In genomic region chr17:57908278-57908677, GRCh38 we compare ENCODE assay signal across 21 cellular contexts.
"Had no signal": no experiment of that assay in that cellular context is flagged by ENCODE, and none has a peak within 500 bp of the region (broad histone marks: within the 10 kb centered on the region; RNA-seq: fewer than 3 reads in every experiment).

No MANE protein-coding gene starts in this region.

- H2AFZ ChIP-seq: hepatocyte, parathyroid adenoma had no signal

- H3K4me3 Mint-ChIP-seq: activated T-cell treated with anti-CD3 and anti-CD28 coated beads, Interleukin-2, amount 50 U/mL, for 72 hours; natural killer cell had no signal

- H3K36me3 ChIP-seq: ascending aorta, gastrocnemius medialis, lower lobe of right lung, tibial nerve, uterus had no signal

- H3K9me3 ChIP-seq: ascending aorta, gastrocnemius medialis, lower lobe of right lung, tibial nerve, uterus had no signal

- H3K27ac ChIP-seq: ascending aorta, hepatocyte, lower lobe of right lung, parathyroid adenoma, uterus had no signal

- H3K4me1 ChIP-seq: parathyroid adenoma had no signal

- H3K9ac ChIP-seq: parathyroid adenoma had no signal

- H3K27me3 ChIP-seq: ascending aorta, gastrocnemius medialis, hepatocyte, tibial nerve, uterus had no signal

- H3K4me3 ChIP-seq: ascending aorta, gastrocnemius medialis, hepatocyte, lower lobe of right lung, tibial nerve, uterus had no signal

- ATAC-seq: activated T-cell treated with anti-CD3 and anti-CD28 coated beads, Interleukin-2, amount 50 U/mL, for 72 hours; gastrocnemius medialis; left colon; lower lobe of right lung; natural killer cell had no signal

- H3K36me3 Mint-ChIP-seq: natural killer cell had no signal

- DNase-seq: activated CD4-positive, alpha-beta T cell treated with anti-CD3 and anti-CD28 coated beads, Interleukin-2, amount 50 U/mL, for 4 hours; activated effector memory CD4-positive, alpha-beta T cell treated with anti-CD3 and anti-CD28 coated beads, Interleukin-2, amount 50 U/mL, for 16 hours; activated naive CD4-positive, alpha-beta T cell treated with anti-CD3 and anti-CD28 coated beads, Interleukin-2, amount 50 U/mL, for 16 hours; activated T-cell treated with anti-CD3 and anti-CD28 coated beads, Interleukin-2, amount 50 U/mL, for 72 hours; cortex of kidney; effector CD4-positive, alpha-beta T cell; gastrocnemius medialis; left colon; lower lobe of right lung; natural killer cell; stimulated activated CD4-positive, alpha-beta T cell treated with anti-CD3 and anti-CD28 coated beads, Interleukin-12 subunit alpha, Interleukin-12 subunit beta, amount 100 ng/mL, for 4 hours; stimulated activated CD4-positive, alpha-beta T cell treated with anti-CD3 and anti-CD28 coated beads, Interleukin-1b, Interleukin-23, amount 100 ng/mL, for 48 hours; stimulated activated CD8-positive, alpha-beta memory T cell treated with anti-CD3 and anti-CD28 coated beads, Interleukin-4, amount 100 ng/mL, for 48 hours; stimulated activated naive CD4-positive, alpha-beta T cell; T-helper 1 cell; T-helper 9 cell; uterus had no signal

- H3K4me2 ChIP-seq: hepatocyte had no signal

- H3K9me3 Mint-ChIP-seq: activated T-cell treated with anti-CD3 and anti-CD28 coated beads, Interleukin-2, amount 50 U/mL, for 72 hours; natural killer cell had no signal

- H3K27ac Mint-ChIP-seq: activated T-cell treated with anti-CD3 and anti-CD28 coated beads, Interleukin-2, amount 50 U/mL, for 72 hours; natural killer cell had no signal
